ENCODE assay signal across 19 cellular contexts in the genomic region with DNA sequence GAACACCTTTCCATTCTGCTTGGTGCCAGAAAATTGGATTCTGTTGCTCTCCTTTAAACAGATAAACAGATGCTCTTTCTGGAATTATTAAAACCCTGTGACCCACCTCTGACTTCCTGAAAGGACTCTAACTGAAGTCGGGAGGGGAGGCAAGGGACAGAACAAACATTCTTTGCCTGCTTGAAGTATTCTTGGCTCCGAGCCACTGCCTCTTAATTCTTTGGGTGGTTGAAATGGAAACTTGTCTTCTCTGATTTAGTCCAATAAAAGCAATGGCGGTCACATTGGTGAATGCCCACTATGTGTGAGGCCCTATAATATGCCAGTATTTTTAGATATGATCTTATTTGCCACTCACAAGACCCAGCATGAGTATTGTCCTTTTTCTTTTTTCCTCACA.
DNase-seq lines count a peak whose midpoint lies in the region; ATAC-seq and TF ChIP-seq lines count a peak whose summit lies in the region.
"Had no signal": no experiment of that assay in that cellular context is flagged by ENCODE, and none has a peak within 500 bp of the region (broad histone marks: within the 10 kb centered on the region; RNA-seq: fewer than 3 reads in every experiment).

No MANE protein-coding gene starts in this region.

- peaks cover 7% of the 10 kb centered on the region; the same call in 1 of the 2 replicates for H3K9me2 ChIP-seq in GM23338 (ENCODE audit: insufficient read depth)
- H3K9me2 ChIP-seq in hepatocyte (replicated peaks; ENCODE audit: insufficient read depth): no peaks in the 10 kb centered on the region

- no peaks in the 10 kb centered on the region for H3K36me3 Mint-ChIP-seq in GM23338 (ENCODE audit: low read depth)
- no peaks in the 10 kb centered on the region for H3K36me3 Mint-ChIP-seq in CD8-positive, alpha-beta memory T cell
- H3K36me3 Mint-ChIP-seq: activated naive CD4-positive, alpha-beta T cell treated with anti-CD3 and anti-CD28 coated beads, Interleukin-2, amount 50 U/mL, for 24 hours; CD4-positive, CD25-positive, alpha-beta regulatory T cell; immature natural killer cell had no signal

- POLR2A ChIA-PET in CD8-positive, alpha-beta memory T cell (lab: Charles Lee): no interaction called here

- no peak for ATAC-seq in GM23338
- ATAC-seq in SK-N-SH treated with all-trans-retinoic acid at 6 μM for 48 hours: peak; percentile 64
- ATAC-seq in HG02981 (IDR thresholded peaks at IDR 0.05; ENCODE audit: unreplicated experiment): no peak

- 45% methylated on average over 3 of the region's 3 CpGs for WGBS in hepatocyte (ENCODE audit: low lambda C conversion rate, missing lambda C conversion rate)
- WGBS in thyroid gland, 2 donors: 15 to 18% methylated on average over 3 of the region's 3 CpGs

- CTCF ChIA-PET in CD8-positive, alpha-beta memory T cell (lab: Charles Lee): no interaction called here

- H3K27ac ChIP-seq in GM23338 (ENCODE audit: low read depth) (no peak overlapping the region), hepatocyte (no peak overlapping the region), thyroid gland (peak overlapping the region; percentile 60 to 84 (median 67))
- H3K27ac ChIP-seq in CD8-positive, alpha-beta memory T cell (ENCODE audit: low read depth, low read length): no peak overlapping the region

- no peaks in the 10 kb centered on the region for H3K9me3 Mint-ChIP-seq in GM23338
- H3K9me3 Mint-ChIP-seq in CD8-positive, alpha-beta memory T cell: peaks cover 0 to 3% (median 2%) of the 10 kb centered on the region in 5 donors
- H3K9me3 Mint-ChIP-seq: activated naive CD4-positive, alpha-beta T cell treated with anti-CD3 and anti-CD28 coated beads, Interleukin-2, amount 50 U/mL, for 24 hours; CD4-positive, CD25-positive, alpha-beta regulatory T cell; immature natural killer cell; stimulated activated naive CD8-positive, alpha-beta T cell treated with anti-CD3 and anti-CD28 coated beads, Interleukin-15, Interleukin-2, amounts not matched to agents 100 ng/mL and 50 ng/mL, for 24 hours had no signal

- H3K27me3 ChIP-seq in GM23338 (ENCODE audit: insufficient read depth) (no peaks in the 10 kb centered on the region), hepatocyte (no peaks in the 10 kb centered on the region), thyroid gland (no peaks in the 10 kb centered on the region)
- no peaks in the 10 kb centered on the region for H3K27me3 ChIP-seq in CD8-positive, alpha-beta memory T cell (ENCODE audit: insufficient read depth, low read length, poor library complexity, severe bottlenecking)

- intact Hi-C loops in thyroid gland (cut with DNase I): no loop called here

- H3K4me3 ChIP-seq in GM23338 (no peak overlapping the region), hepatocyte (no peak overlapping the region), thyroid gland (replicated peaks in 1 of 3) (no peak overlapping the region)
- H3K4me3 ChIP-seq in CD8-positive, alpha-beta memory T cell (ENCODE audit: low read length): no peak overlapping the region
- H3K4me3 ChIP-seq: spleen had no signal

- DNase-seq in GM23338 (ENCODE audit: low spot score): no peak
- peak; percentile 38 for DNase-seq in hepatocyte (ENCODE audit: low spot score)
- peak; percentile 91 to 93 for DNase-seq in thyroid gland
- DNase-seq in CD8-positive, alpha-beta memory T cell: no peak
- DNase-seq in stimulated activated CD4-positive, alpha-beta T cell treated with anti-CD3 and anti-CD28 coated beads, Interleukin-12 subunit alpha, Interleukin-12 subunit beta, amount 100 ng/mL, for 4 hours: no peak
- DNase-seq: activated CD4-positive, alpha-beta T cell treated with anti-CD3 and anti-CD28 coated beads for 1 hour; activated CD8-positive, alpha-beta memory T cell treated with anti-CD3 and anti-CD28 coated beads, Interleukin-2, amount 50 U/mL, for 48 hours; CD4-positive, CD25-positive, alpha-beta regulatory T cell; central memory CD4-positive, alpha-beta T cell; immature natural killer cell; midbrain; NCI-H2029 treated with DMSO at 0.1 percent for 48 hours; occipital lobe; spleen; T-helper 9 cell had no signal

- TF ChIP-seq POLR2A in thyroid gland (IDR thresholded peaks at IDR 0.05): no peak

- no peaks in the 10 kb centered on the region for H3F3A ChIP-seq in GM23338 (replicated peaks; ENCODE audit: low read depth)

- peaks cover 2% of the 10 kb centered on the region for H3K27me3 Mint-ChIP-seq in GM23338 (ENCODE audit: insufficient read depth, low read depth, poor library complexity)
- H3K27me3 Mint-ChIP-seq in CD8-positive, alpha-beta memory T cell: peaks cover 8 to 15% of the 10 kb centered on the region in 2 donors
- H3K27me3 Mint-ChIP-seq: CD4-positive, CD25-positive, alpha-beta regulatory T cell had no signal

- H3K27ac Mint-ChIP-seq in GM23338: no peak overlapping the region
- H3K27ac Mint-ChIP-seq in CD8-positive, alpha-beta memory T cell: no peak overlapping the region
- H3K27ac Mint-ChIP-seq: activated naive CD4-positive, alpha-beta T cell treated with anti-CD3 and anti-CD28 coated beads, Interleukin-2, amount 50 U/mL, for 24 hours; CD4-positive, CD25-positive, alpha-beta regulatory T cell; immature natural killer cell; stimulated activated naive CD8-positive, alpha-beta T cell treated with anti-CD3 and anti-CD28 coated beads, Interleukin-15, Interleukin-2, amounts not matched to agents 100 ng/mL and 50 ng/mL, for 24 hours had no signal

- H3K79me2 ChIP-seq in GM23338 (replicated peaks; ENCODE audit: insufficient read depth) (no peaks in the 10 kb centered on the region), hepatocyte (no peaks in the 10 kb centered on the region)

- H3K4me3 Mint-ChIP-seq in GM23338: no peak overlapping the region
- H3K4me3 Mint-ChIP-seq in CD8-positive, alpha-beta memory T cell: no peak overlapping the region
- H3K4me3 Mint-ChIP-seq: activated naive CD4-positive, alpha-beta T cell treated with anti-CD3 and anti-CD28 coated beads, Interleukin-2, amount 50 U/mL, for 24 hours; CD4-positive, CD25-positive, alpha-beta regulatory T cell; immature natural killer cell; stimulated activated naive CD8-positive, alpha-beta T cell treated with anti-CD3 and anti-CD28 coated beads, Interleukin-15, Interleukin-2, amounts not matched to agents 100 ng/mL and 50 ng/mL, for 24 hours had no signal

- H3K4me2 ChIP-seq in GM23338: peak overlapping the region; percentile 9; the same call in 1 of the 2 replicates
- H3K4me2 ChIP-seq in hepatocyte: no peak overlapping the region

- no peaks in the 10 kb centered on the region for H3K9me3 ChIP-seq in hepatocyte (ENCODE audit: low read depth)
- H3K9me3 ChIP-seq in thyroid gland: no peaks in the 10 kb centered on the region
- no peaks in the 10 kb centered on the region for H3K9me3 ChIP-seq in CD8-positive, alpha-beta memory T cell (ENCODE audit: low read length)
- H3K9me3 ChIP-seq: spleen had no signal

- peaks cover 51% of the 10 kb centered on the region for H3K4me1 Mint-ChIP-seq in GM23338
- H3K4me1 Mint-ChIP-seq in CD8-positive, alpha-beta memory T cell: no peaks in the 10 kb centered on the region
- H3K4me1 Mint-ChIP-seq: activated naive CD4-positive, alpha-beta T cell treated with anti-CD3 and anti-CD28 coated beads, Interleukin-2, amount 50 U/mL, for 24 hours; CD4-positive, CD25-positive, alpha-beta regulatory T cell; immature natural killer cell had no signal

- TF ChIP-seq CTCF in GM23338 (conservative IDR thresholded peaks at IDR 0.05; ENCODE audit: low read depth in 2 of 2) (no peak), hepatocyte (IDR thresholded peaks at IDR 0.05; ENCODE audit: poor library complexity) (no peak), thyroid gland (IDR thresholded peaks at IDR 0.05) (no peak)

- H2AFZ ChIP-seq in GM23338: no peak overlapping the region
- no peak overlapping the region for H2AFZ ChIP-seq in hepatocyte

- peaks cover 46% of the 10 kb centered on the region for H3K4me1 ChIP-seq in GM23338 (ENCODE audit: insufficient read depth)
- peaks cover 38% of the 10 kb centered on the region for H3K4me1 ChIP-seq in hepatocyte (ENCODE audit: insufficient read depth)
- peaks cover 43 to 44% of the 10 kb centered on the region in 2 donors for H3K4me1 ChIP-seq in thyroid gland
- H3K4me1 ChIP-seq in CD8-positive, alpha-beta memory T cell (ENCODE audit: insufficient read depth, low read length): no peaks in the 10 kb centered on the region

- H3K36me3 ChIP-seq in GM23338 (ENCODE audit: insufficient read depth) (no peaks in the 10 kb centered on the region), hepatocyte (replicated peaks; ENCODE audit: insufficient read depth, low read depth) (no peaks in the 10 kb centered on the region), thyroid gland (no peaks in the 10 kb centered on the region)
- no peaks in the 10 kb centered on the region for H3K36me3 ChIP-seq in CD8-positive, alpha-beta memory T cell (ENCODE audit: insufficient read depth, low read length)
- H3K36me3 ChIP-seq: spleen had no signal

- H4K20me1 ChIP-seq in GM23338 (replicated peaks; ENCODE audit: insufficient read depth): no peaks in the 10 kb centered on the region
- H4K20me1 ChIP-seq in hepatocyte (ENCODE audit: insufficient read depth, poor library complexity, severe bottlenecking): no peaks in the 10 kb centered on the region

TF ChIP-seq in SK-N-SH treated with all-trans-retinoic acid at 6 μM for 48 hours, 23 proteins besides CTCF, POLR2A, EP300 and RAD21:
- TF ChIP-seq CSDC2 (CRISPR knock-in tag; IDR thresholded peaks at IDR 0.05) (no peak), ESRRG (CRISPR knock-in tag; IDR thresholded peaks at IDR 0.05) (no peak), ZNF565 (CRISPR knock-in tag; conservative IDR thresholded peaks at IDR 0.05; ENCODE audit: low read depth) (no peak), SNAI2 (CRISPR knock-in tag; IDR thresholded peaks at IDR 0.05) (peak; percentile 22; the same call in 1 of the 2 replicates), OSR1 (CRISPR knock-in tag; IDR thresholded peaks at IDR 0.05) (no peak), ISL1 (CRISPR knock-in tag; IDR thresholded peaks at IDR 0.05) (peak; percentile 64; the same call in 1 of the 2 replicates), TOX (CRISPR knock-in tag; IDR thresholded peaks at IDR 0.05; ENCODE audit: borderline replicate concordance) (no peak), ARNTL (CRISPR knock-in tag; IDR thresholded peaks at IDR 0.05; ENCODE audit: borderline replicate concordance, low read depth) (no peak), ZFP30 (CRISPR knock-in tag; IDR thresholded peaks at IDR 0.05) (no peak), ZFP3 (CRISPR knock-in tag; IDR thresholded peaks at IDR 0.05) (no peak)

Comparison
In these comparisons a context has a peak if more than half of its experiments do, and no peak if none do; other contexts are left out.
1. DNase-seq: peak in hepatocyte (single experiment) and thyroid gland (2 of 2); none in GM23338 (single experiment), CD8-positive, alpha-beta memory T cell (0 of 5) and stimulated activated CD4-positive, alpha-beta T cell treated with anti-CD3 and anti-CD28 coated beads, Interleukin-12 subunit alpha, Interleukin-12 subunit beta, amount 100 ng/mL, for 4 hours (single experiment).
2. H3K27ac ChIP-seq: peak in thyroid gland (3 of 3); none in GM23338 (single experiment), hepatocyte (single experiment) and CD8-positive, alpha-beta memory T cell (single experiment).